Comparison of ENCODE assay signal across 8 cellular contexts in the genomic region with DNA sequence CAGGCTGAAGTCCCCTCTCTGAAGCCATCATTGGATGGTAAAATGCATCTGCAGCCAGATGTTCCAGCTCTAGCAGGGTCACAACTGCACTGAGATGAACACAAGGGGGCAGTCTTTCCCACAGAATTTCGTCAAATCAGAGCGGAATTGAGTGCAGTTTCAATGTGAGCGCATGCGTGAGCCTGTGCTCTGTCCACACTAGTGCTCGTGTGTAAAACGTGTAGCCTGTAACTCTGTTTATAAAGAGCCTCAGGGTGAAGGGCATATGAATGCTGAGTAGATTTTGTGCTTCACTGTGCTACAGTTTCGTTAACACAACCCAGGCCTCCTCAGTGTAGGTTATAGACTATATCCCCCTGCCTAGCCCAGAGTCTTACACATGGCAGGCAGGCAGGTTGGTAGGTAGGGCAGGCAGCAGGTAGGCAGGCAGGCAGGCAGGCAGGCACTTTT.
A peak's percentile ranks its signal among the peaks of the same experiment; 100 is the strongest.
DNase-seq lines count a peak whose midpoint lies in the region; ATAC-seq, FAIRE-seq and TF ChIP-seq lines count a peak whose summit lies in the region.

No MANE protein-coding gene starts in this region.

- H3K4me3 ChIP-seq in CD8-positive, alpha-beta memory T cell (ENCODE audit: low read length), result no peak overlapping the region
- no peak overlapping the region for H3K4me3 ChIP-seq in endothelial cell of umbilical vein (replicated peaks in 1 of 3; ENCODE audit: insufficient read depth in 1 of 3, low read depth in 1 of 3, low read length in 3 of 3)

- no peaks in the 10 kb centered on the region for H3K4me1 Mint-ChIP-seq in CD8-positive, alpha-beta memory T cell

- H3K79me2 ChIP-seq in endothelial cell of umbilical vein (ENCODE audit: control insufficient read depth, insufficient read depth, low read length), result no peaks in the 10 kb centered on the region

- CTCF ChIA-PET in CD8-positive, alpha-beta memory T cell (lab: Charles Lee), result no interaction called here
- CTCF ChIA-PET in endothelial cell of umbilical vein (lab: Charles Lee), result interaction anchor here (1.0 to 1.2 kb wide), 3 partner anchors 9 to 428 kb away, joined by 3 to 7 read pairs (median 3); no protein-coding TSS in a partner anchor

- no peak overlapping the region for H3K27ac ChIP-seq in CD8-positive, alpha-beta memory T cell (ENCODE audit: low read depth, low read length)
- no peak overlapping the region for H3K27ac ChIP-seq in endothelial cell of umbilical vein (ENCODE audit: insufficient read depth, low read depth, low read length)

- no peaks in the 10 kb centered on the region for H3K36me3 Mint-ChIP-seq in CD8-positive, alpha-beta memory T cell

- no TSS peak for BruUV-seq in endothelial cell of umbilical vein (replicated peaks; lab: Mats Ljungman, UMichigan)

- POLR2A ChIA-PET in CD8-positive, alpha-beta memory T cell (lab: Charles Lee), result no interaction called here
- POLR2A ChIA-PET in endothelial cell of umbilical vein (lab: Charles Lee), result no interaction called here

- no peaks in the 10 kb centered on the region for H3K4me1 ChIP-seq in CD8-positive, alpha-beta memory T cell (ENCODE audit: insufficient read depth, low read length)
- no peaks in the 10 kb centered on the region for H3K4me1 ChIP-seq in endothelial cell of umbilical vein (ENCODE audit: control insufficient read depth, extremely low read depth, insufficient read depth, low read length)

- no peaks in the 10 kb centered on the region for H3K36me3 ChIP-seq in CD8-positive, alpha-beta memory T cell (ENCODE audit: insufficient read depth, low read length)
- no peaks in the 10 kb centered on the region for H3K36me3 ChIP-seq in endothelial cell of umbilical vein (ENCODE audit: control insufficient read depth in 2 of 2, extremely low read depth in 1 of 2, insufficient read depth in 2 of 2, low read length in 2 of 2)

- dilution Hi-C loops in endothelial cell of umbilical vein (cut with MboI; ENCODE audit: extremely low pct_ligation_motif_present, low sequenced_read_pairs), result no loop called here

- no peak for TF ChIP-seq POLR2A in endothelial cell of umbilical vein (IDR thresholded peaks at IDR 0.05; ENCODE audit: low read depth, low read length)

- no peaks in the 10 kb centered on the region for H3K9me3 Mint-ChIP-seq in CD8-positive, alpha-beta memory T cell

- no peaks in the 10 kb centered on the region for H3K9me3 ChIP-seq in CD8-positive, alpha-beta memory T cell (ENCODE audit: low read length)
- no peaks in the 10 kb centered on the region for H3K9me3 ChIP-seq in endothelial cell of umbilical vein (replicated peaks; ENCODE audit: control insufficient read depth, insufficient read depth, low read length)

- no peak overlapping the region for H3K9ac ChIP-seq in endothelial cell of umbilical vein (replicated peaks; ENCODE audit: extremely low read depth, insufficient read depth, low read length)

- FAIRE-seq in endothelial cell of umbilical vein (lab: Jason Lieb, UNC), result peak; percentile 91

- H4K20me1 ChIP-seq in endothelial cell of umbilical vein (replicated peaks; ENCODE audit: control insufficient read depth, extremely low read depth, insufficient read depth, low read length), result no peaks in the 10 kb centered on the region

- no peaks in the 10 kb centered on the region for H3K9me1 ChIP-seq in endothelial cell of umbilical vein (replicated peaks; ENCODE audit: control insufficient read depth, extremely low read depth, insufficient read depth, low read length)

- peak overlapping the region in 2 of 7 donors; percentile 23 to 39 for H3K4me3 Mint-ChIP-seq in CD8-positive, alpha-beta memory T cell

- ATAC-seq in GM19328 (IDR thresholded peaks at IDR 0.05; ENCODE audit: unreplicated experiment) (peak; percentile 89), HG03439 (IDR thresholded peaks at IDR 0.05; ENCODE audit: unreplicated experiment) (peak; percentile 97)

- peak; percentile 74 to 75 for TF ChIP-seq CTCF in endothelial cell of umbilical vein (IDR thresholded peaks at IDR 0.05; ENCODE audit: extremely low read depth in 1 of 2, insufficient read depth in 1 of 2, low read depth in 1 of 2, low read length in 2 of 2)

- intact Hi-C loops in endothelial cell of umbilical vein (cut with micrococcal nuclease), result loop anchor here (5.0 kb wide), 1 partner anchor 429 kb away; no protein-coding TSS in a partner anchor

- DNase-seq in CD8-positive, alpha-beta memory T cell, result peak; percentile 50 to 76 (median 64)
- DNase-seq in NCI-H82 treated with DMSO at 0.1 percent for 48 hours (lab: John Stamatoyannopoulos, UW; ENCODE audit: unreplicated experiment), result peak; percentile 71
- DNase-seq in activated CD8-positive, alpha-beta memory T cell treated with anti-CD3 and anti-CD28 coated beads for 1 hour (ENCODE audit: extremely low read depth in 1 of 2, low read depth in 1 of 2), result peak; percentile 33 to 50
- DNase-seq in endothelial cell of umbilical vein (ENCODE audit: low read depth, low spot score), result peak; percentile 79
- DNase-seq in myocyte (ENCODE audit: low read depth), result peak; percentile 82
- DNase-seq in stimulated activated CD8-positive, alpha-beta memory T cell treated with anti-CD3 and anti-CD28 coated beads, Interleukin-7, amount 100 ng/mL, for 48 hours (ENCODE audit: extremely low read depth in 1 of 2, low read depth in 1 of 2), result peak; percentile 27 to 53

- peaks cover 5 to 19% of the 10 kb centered on the region in 2 donors for H3K27me3 Mint-ChIP-seq in CD8-positive, alpha-beta memory T cell

- peak overlapping the region in 1 of 8 donors; percentile 34 for H3K27ac Mint-ChIP-seq in CD8-positive, alpha-beta memory T cell

- H3K4me2 ChIP-seq in endothelial cell of umbilical vein (ENCODE audit: insufficient read depth, low read length), result no peak overlapping the region

- H2AFZ ChIP-seq in endothelial cell of umbilical vein (ENCODE audit: low read depth, low read length), result peak overlapping the region; percentile 74

- no peaks in the 10 kb centered on the region for H3K27me3 ChIP-seq in CD8-positive, alpha-beta memory T cell (ENCODE audit: insufficient read depth, low read length, poor library complexity, severe bottlenecking)
- H3K27me3 ChIP-seq in endothelial cell of umbilical vein (ENCODE audit: control insufficient read depth in 2 of 2, insufficient read depth in 2 of 2, low read length in 2 of 2), result no peaks in the 10 kb centered on the region

TF ChIP-seq in endothelial cell of umbilical vein, 7 proteins besides CTCF, POLR2A, EP300 and RAD21:
- no peak for TF ChIP-seq MYC (IDR thresholded peaks at IDR 0.05; ENCODE audit: low read depth, low read length)
- TF ChIP-seq POLR2AphosphoS5 (IDR thresholded peaks at IDR 0.05; ENCODE audit: insufficient read depth, low read depth, low read length), result no peak
- no peak for TF ChIP-seq FOS (IDR thresholded peaks at IDR 0.05; ENCODE audit: borderline replicate concordance, insufficient read depth, low read length)
- TF ChIP-seq, protein P1, sequence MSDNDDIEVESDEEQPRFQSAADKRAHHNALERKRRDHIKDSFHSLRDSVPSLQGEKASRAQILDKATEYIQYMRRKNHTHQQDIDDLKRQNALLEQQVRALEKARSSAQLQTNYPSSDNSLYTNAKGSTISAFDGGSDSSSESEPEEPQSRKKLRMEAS (IDR thresholded peaks at IDR 0.05; ENCODE audit: insufficient read depth, insufficient read length), result no peak
- no peak for TF ChIP-seq EZH2 (IDR thresholded peaks at IDR 0.05; ENCODE audit: borderline replicate concordance, low read depth, low read length, severe bottlenecking)
- TF ChIP-seq GATA2 (IDR thresholded peaks at IDR 0.05; ENCODE audit: insufficient read depth, insufficient read length, low read depth, low read length), result no peak
- TF ChIP-seq JUN (IDR thresholded peaks at IDR 0.05; ENCODE audit: borderline replicate concordance, insufficient read depth, insufficient read length, low read depth), result no peak
